Comparison of ENCODE assay signal across 8 cellular contexts in genomic region chr15:58410353-58410752, GRCh38. TPM values are rescaled to one million over a fixed set of nuclear protein-coding genes. Genes with fewer than 3 reads are reported as not detected.
DNase-seq lines count a peak whose midpoint lies in the region; ATAC-seq and TF ChIP-seq lines count a peak whose summit lies in the region.

No MANE protein-coding gene starts in this region.

- H3K27ac Mint-ChIP-seq in progenitor cell of endocrine pancreas: no peak overlapping the region

- POLR2A ChIA-PET in AG04449 (lab: Yijun Ruan, JAX): no interaction called here

- CTCF ChIA-PET in AG04449 (lab: Yijun Ruan, JAX): no interaction called here

- no peaks in the 10 kb centered on the region for H3K4me1 ChIP-seq in foreskin keratinocyte

- H3K27me3 Mint-ChIP-seq in progenitor cell of endocrine pancreas: no peaks in the 10 kb centered on the region

- no peaks in the 10 kb centered on the region for H3K27me3 ChIP-seq in foreskin keratinocyte

- TF ChIP-seq CTCF in AG04449 (IDR thresholded peaks at IDR 0.05; ENCODE audit: insufficient read depth, low read length, missing control alignments) (no peak), foreskin keratinocyte (conservative IDR thresholded peaks at IDR 0.05) (no peak), progenitor cell of endocrine pancreas (IDR thresholded peaks at IDR 0.05; ENCODE audit: unreplicated experiment) (no peak)

- H3K4me3 ChIP-seq in AG04449 (ENCODE audit: low read depth, low read length): peak overlapping the region; percentile 30

- H3K27ac ChIP-seq in foreskin keratinocyte: no peak overlapping the region

- no peak for DNase-seq in AG04449 (ENCODE audit: low read depth, low spot score)
- DNase-seq in NAMALWA (ENCODE audit: low spot score): peak; percentile 62
- DNase-seq in activated naive CD4-positive, alpha-beta T cell treated with anti-CD3 and anti-CD28 coated beads, Interleukin-2, amount 50 U/mL, for 16 hours: peak; percentile 29
- peak; percentile 57 for DNase-seq in myocyte (ENCODE audit: low read depth)
- no peak for DNase-seq in foreskin keratinocyte
- DNase-seq in progenitor cell of endocrine pancreas (ENCODE audit: low spot score, unreplicated experiment): no peak

- peaks cover 2% of the 10 kb centered on the region for H3K9me3 Mint-ChIP-seq in progenitor cell of endocrine pancreas (ENCODE audit: low read depth)

- peaks cover 14% of the 10 kb centered on the region for H3K4me1 Mint-ChIP-seq in progenitor cell of endocrine pancreas (ENCODE audit: low read depth)

- no peak overlapping the region for H3K4me3 Mint-ChIP-seq in progenitor cell of endocrine pancreas (ENCODE audit: low read depth)

- ATAC-seq in HG03095 (IDR thresholded peaks at IDR 0.05; ENCODE audit: unreplicated experiment) (no peak), HG03439 (IDR thresholded peaks at IDR 0.05; ENCODE audit: unreplicated experiment) (no peak), foreskin keratinocyte (no peak)

- no peaks in the 10 kb centered on the region for H3K36me3 Mint-ChIP-seq in progenitor cell of endocrine pancreas (ENCODE audit: insufficient read depth)

RNA-seq across cellular contexts. Expression of gene LIPC, which starts 21.4 kb away (rescaled TPM):
- 1.0 and 1.2 TPM in 2 replicates for total RNA-seq in myocyte
- 9.3 TPM for polyA plus RNA-seq in myocyte (2012)
- not detected in 2 replicates for total RNA-seq in foreskin keratinocyte
- not detected in 2 replicates for polyA plus RNA-seq in foreskin keratinocyte
- 4.4 and 5.9 TPM in 2 replicates for total RNA-seq in progenitor cell of endocrine pancreas

Comparison
In these comparisons a context has a peak if more than half of its experiments do, and no peak if none do; other contexts are left out.
1. DNase-seq: peak in NAMALWA (single experiment), activated naive CD4-positive, alpha-beta T cell treated with anti-CD3 and anti-CD28 coated beads, Interleukin-2, amount 50 U/mL, for 16 hours (single experiment) and myocyte (single experiment); none in AG04449 (single experiment), foreskin keratinocyte (0 of 2) and progenitor cell of endocrine pancreas (single experiment).